11 cellular contexts compared by ENCODE assay signal in genomic region chr1:171141336-171142051, GRCh38. TPM values are rescaled to one million over a fixed set of nuclear protein-coding genes. Genes with fewer than 3 reads are reported as not detected.
DNase-seq lines count a peak whose midpoint lies in the region; ATAC-seq lines count a peak whose summit lies in the region.
"Had no signal": no experiment of that assay in that cellular context is flagged by ENCODE, and none has a peak within 500 bp of the region (broad histone marks: within the 10 kb centered on the region; RNA-seq: fewer than 3 reads in every experiment).

No MANE protein-coding gene starts in this region.

- no peaks in the 10 kb centered on the region for H3K9me3 Mint-ChIP-seq in stimulated activated memory B cell treated with anti-CD40 and anti-IgM and Interleukin-4, amounts not matched to agents 10 μg/mL and 1 μg/mL and 100 μg/mL, for 72 hours
- H3K9me3 Mint-ChIP-seq: activated naive CD8-positive, alpha-beta T cell treated with anti-CD3 and anti-CD28 coated beads, Interleukin-2, amount 10 ng/mL, durations not matched to agents 7 days and 5 days had no signal

- H3K36me3 Mint-ChIP-seq in stimulated activated memory B cell treated with anti-CD40 and anti-IgM and Interleukin-4, amounts not matched to agents 10 μg/mL and 1 μg/mL and 100 μg/mL, for 72 hours: no peaks in the 10 kb centered on the region
- H3K36me3 Mint-ChIP-seq: activated naive CD8-positive, alpha-beta T cell treated with anti-CD3 and anti-CD28 coated beads, Interleukin-2, amount 10 ng/mL, durations not matched to agents 7 days and 5 days had no signal

- H3K4me1 ChIP-seq in esophagus (ENCODE audit: control insufficient read depth in 2 of 2, insufficient read depth in 2 of 2, low read length in 1 of 2): peaks cover 0 to 3% of the 10 kb centered on the region in 2 donors
- peaks cover 43% of the 10 kb centered on the region for H3K4me1 ChIP-seq in mucosa of stomach (ENCODE audit: control insufficient read depth, insufficient read depth, low read length)

- H3K27me3 ChIP-seq in esophagus (ENCODE audit: control insufficient read depth in 1 of 2, insufficient read depth in 2 of 2, low read length in 2 of 2) (no peaks in the 10 kb centered on the region), mucosa of stomach (ENCODE audit: control insufficient read depth, insufficient read depth, low read length) (no peaks in the 10 kb centered on the region)

- H3K9ac ChIP-seq in mucosa of stomach (ENCODE audit: low read length): peak overlapping the region; percentile 22

- H3K4me3 Mint-ChIP-seq in stimulated activated memory B cell treated with anti-CD40 and anti-IgM and Interleukin-4, amounts not matched to agents 10 μg/mL and 1 μg/mL and 100 μg/mL, for 72 hours: no peak overlapping the region
- H3K4me3 Mint-ChIP-seq: activated naive CD8-positive, alpha-beta T cell treated with anti-CD3 and anti-CD28 coated beads, Interleukin-2, amount 10 ng/mL, durations not matched to agents 7 days and 5 days had no signal

- H3K27ac ChIP-seq in esophagus (ENCODE audit: low read depth in 2 of 2, low read length in 1 of 2): peak overlapping the region; percentile 24 to 73
- H3K27ac ChIP-seq: 22Rv1 had no signal

- no peaks in the 10 kb centered on the region for H3K4me1 Mint-ChIP-seq in stimulated activated memory B cell treated with anti-CD40 and anti-IgM and Interleukin-4, amounts not matched to agents 10 μg/mL and 1 μg/mL and 100 μg/mL, for 72 hours
- H3K4me1 Mint-ChIP-seq: activated naive CD8-positive, alpha-beta T cell treated with anti-CD3 and anti-CD28 coated beads, Interleukin-2, amount 10 ng/mL, durations not matched to agents 7 days and 5 days had no signal

- ATAC-seq in stimulated activated memory B cell treated with anti-CD40 and anti-IgM and Interleukin-4, amounts not matched to agents 10 μg/mL and 1 μg/mL and 100 μg/mL, for 72 hours: no peak

- 36 to 47% methylated on average over 4 of the region's 4 CpGs for WGBS in esophagus, 2 donors

- H3K36me3 ChIP-seq in esophagus (ENCODE audit: control insufficient read depth in 2 of 2, insufficient read depth in 2 of 2, low read length in 1 of 2) (no peaks in the 10 kb centered on the region), mucosa of stomach (ENCODE audit: control insufficient read depth, insufficient read depth, low read length) (no peaks in the 10 kb centered on the region)

- no peak overlapping the region for H3K27ac Mint-ChIP-seq in stimulated activated memory B cell treated with anti-CD40 and anti-IgM and Interleukin-4, amounts not matched to agents 10 μg/mL and 1 μg/mL and 100 μg/mL, for 72 hours
- H3K27ac Mint-ChIP-seq: activated naive CD8-positive, alpha-beta T cell treated with anti-CD3 and anti-CD28 coated beads, Interleukin-2, amount 10 ng/mL, durations not matched to agents 7 days and 5 days had no signal

- no peak overlapping the region for H3K4me3 ChIP-seq in esophagus (ENCODE audit: low read depth in 1 of 2, low read length in 2 of 2)
- no peak overlapping the region for H3K4me3 ChIP-seq in mucosa of stomach (ENCODE audit: low read length)

- peaks cover 32% of the 10 kb centered on the region for H3K27me3 Mint-ChIP-seq in stimulated activated memory B cell treated with anti-CD40 and anti-IgM and Interleukin-4, amounts not matched to agents 10 μg/mL and 1 μg/mL and 100 μg/mL, for 72 hours

- H3K9me3 ChIP-seq in esophagus (ENCODE audit: control insufficient read depth in 2 of 2, insufficient read depth in 1 of 2, low read depth in 1 of 2, low read length in 1 of 2) (no peaks in the 10 kb centered on the region), mucosa of stomach (ENCODE audit: control insufficient read depth, low read length) (no peaks in the 10 kb centered on the region)

- peak; percentile 58 for DNase-seq in DMS79 treated with DMSO at 0.1 percent for 48 hours (lab: John Stamatoyannopoulos, UW)
- DNase-seq in DMS79 (lab: John Stamatoyannopoulos, UW): no peak
- peak; percentile 61 for DNase-seq in ureter (ENCODE audit: low spot score)
- no peak for DNase-seq in A172 (ENCODE audit: low spot score)
- no peak for DNase-seq in SKM-1 treated with dmso at 0.1 percent for 144 hours (lab: John Stamatoyannopoulos, UW; ENCODE audit: unreplicated experiment)
- DNase-seq: activated naive CD8-positive, alpha-beta T cell treated with anti-CD3 and anti-CD28 coated beads, Interleukin-2, amount 10 ng/mL, durations not matched to agents 7 days and 5 days; SW 1271 had no signal

RNA-seq across cellular contexts. Expression of gene FMO2, which starts 43.6 kb away (rescaled TPM):
- polyA plus RNA-seq in esophagus: 10 to 100 TPM; 50.5 to 95.4 TPM
- 6.7 TPM for total RNA-seq in ureter
- total RNA-seq in A172 (2014; rRNA removed; shearing (Covaris generic)): not detected in 2 replicates
- total RNA-seq: activated naive CD8-positive, alpha-beta T cell treated with anti-CD3 and anti-CD28 coated beads, Interleukin-2, amount 10 ng/mL, durations not matched to agents 7 days and 5 days had no signal

RNA-seq across cellular contexts. Expression of gene FMO3, which starts 50.8 kb away (rescaled TPM):
- polyA plus RNA-seq in esophagus: 1 to 10 TPM; 1.6 to 2.1 TPM
- 0.65 TPM for total RNA-seq in ureter
- total RNA-seq in A172 (2014; rRNA removed; shearing (Covaris generic)): 0.57 and 1.1 TPM in 2 replicates
- total RNA-seq: activated naive CD8-positive, alpha-beta T cell treated with anti-CD3 and anti-CD28 coated beads, Interleukin-2, amount 10 ng/mL, durations not matched to agents 7 days and 5 days had no signal

Comparison
In these comparisons a context has a peak if more than half of its experiments do, and no peak if none do; other contexts are left out.
1. DNase-seq: peak in DMS79 treated with DMSO at 0.1 percent for 48 hours (single experiment) and ureter (single experiment); none in DMS79 (single experiment), A172 (single experiment) and SKM-1 treated with dmso at 0.1 percent for 144 hours (single experiment).